In the genomic region with DNA sequence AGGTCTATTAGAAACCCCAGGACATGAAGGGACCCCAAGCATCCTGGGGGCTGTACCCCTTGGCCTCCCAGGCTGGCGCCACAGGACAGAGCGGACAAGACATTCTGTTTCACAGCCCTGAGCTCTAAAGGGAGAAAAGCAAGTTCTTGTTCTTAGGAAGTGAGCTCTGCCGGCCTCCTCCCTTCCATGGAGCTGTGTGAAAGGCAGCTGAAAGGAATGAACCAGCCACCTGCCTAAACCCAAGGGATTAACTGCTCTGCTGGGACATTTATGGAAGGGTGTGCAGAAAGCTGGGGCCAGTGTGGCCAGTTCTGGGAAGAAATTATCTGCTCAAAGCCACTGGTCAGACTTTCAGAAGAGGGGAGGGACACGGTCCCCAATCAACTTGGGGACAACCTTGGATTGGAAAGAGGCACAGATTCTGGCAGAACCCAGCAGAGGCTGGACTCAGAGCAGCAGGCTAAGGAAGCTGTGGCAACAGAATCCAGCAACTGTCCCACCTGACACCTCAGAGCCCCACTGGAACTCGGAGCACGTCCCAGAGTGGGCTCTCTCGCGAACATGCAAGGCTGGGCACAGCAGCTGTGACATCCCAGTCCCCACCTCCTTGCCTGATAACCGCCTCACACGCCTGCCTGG, we compare ENCODE assay signal across 8 cellular contexts. TPM values are rescaled to one million over a fixed set of nuclear protein-coding genes. Genes with fewer than 3 reads are reported as not detected.
DNase-seq lines count a peak whose midpoint lies in the region; ATAC-seq, FAIRE-seq and TF ChIP-seq lines count a peak whose summit lies in the region.

No MANE protein-coding gene starts in this region.

- WGBS in hepatocyte (ENCODE audit: low lambda C conversion rate, missing lambda C conversion rate): 27% methylated on average over 10 of the region's 10 CpGs
- 19% methylated on average over 10 of the region's 10 CpGs for WGBS in smooth muscle cell (ENCODE audit: low lambda C conversion rate)

- H3K36me3 ChIP-seq in hepatocyte (replicated peaks; ENCODE audit: insufficient read depth, low read depth) (no peaks in the 10 kb centered on the region), smooth muscle cell (ENCODE audit: low read depth) (no peaks in the 10 kb centered on the region)

- H3K27ac ChIP-seq in hepatocyte (peak overlapping the region; percentile 100), smooth muscle cell (ENCODE audit: low read depth) (peak overlapping the region; percentile 100)

- H3K27me3 ChIP-seq in hepatocyte: no peaks in the 10 kb centered on the region
- H3K27me3 ChIP-seq in smooth muscle cell (ENCODE audit: low read depth): no peaks in the 10 kb centered on the region

- H3K9me3 Mint-ChIP-seq in activated T-cell treated with anti-CD3 and anti-CD28 coated beads, Interleukin-2, amount 50 U/mL, for 72 hours: no peaks in the 10 kb centered on the region
- no peaks in the 10 kb centered on the region for H3K9me3 Mint-ChIP-seq in activated CD8-positive, alpha-beta T cell treated with anti-CD3 and anti-CD28 coated beads, Interleukin-2, amount 10 ng/mL, durations not matched to agents 7 days and 5 days (ENCODE audit: insufficient read depth)

- H3K4me3 Mint-ChIP-seq in activated T-cell treated with anti-CD3 and anti-CD28 coated beads, Interleukin-2, amount 50 U/mL, for 72 hours: peak overlapping the region; percentile 89 to 96
- H3K4me3 Mint-ChIP-seq in activated CD8-positive, alpha-beta T cell treated with anti-CD3 and anti-CD28 coated beads, Interleukin-2, amount 10 ng/mL, durations not matched to agents 7 days and 5 days: peak overlapping the region; percentile 99

- no peak for FAIRE-seq in D721Med (lab: Jason Lieb, UNC)

- H3K4me1 Mint-ChIP-seq in activated T-cell treated with anti-CD3 and anti-CD28 coated beads, Interleukin-2, amount 50 U/mL, for 72 hours (ENCODE audit: low read depth): peaks cover 57% of the 10 kb centered on the region
- H3K4me1 Mint-ChIP-seq in activated CD8-positive, alpha-beta T cell treated with anti-CD3 and anti-CD28 coated beads, Interleukin-2, amount 10 ng/mL, durations not matched to agents 7 days and 5 days (ENCODE audit: low read depth): peaks cover 38% of the 10 kb centered on the region

- peak overlapping the region; percentile 98 for H3K27ac Mint-ChIP-seq in activated T-cell treated with anti-CD3 and anti-CD28 coated beads, Interleukin-2, amount 50 U/mL, for 72 hours
- peak overlapping the region; percentile 93 for H3K27ac Mint-ChIP-seq in activated CD8-positive, alpha-beta T cell treated with anti-CD3 and anti-CD28 coated beads, Interleukin-2, amount 10 ng/mL, durations not matched to agents 7 days and 5 days

- peak overlapping the region; percentile 86 for H3K9ac ChIP-seq in smooth muscle cell (ENCODE audit: low read depth)

- DNase-seq in activated T-cell treated with anti-CD3 and anti-CD28 coated beads, Interleukin-2, amount 50 U/mL, for 72 hours: no peak
- DNase-seq in activated T-cell treated with anti-CD3 and anti-CD28 coated beads for 4 hours (no peak), hepatocyte (ENCODE audit: low spot score) (no peak), smooth muscle cell (lab: John Stamatoyannopoulos, UW; ENCODE audit: unreplicated experiment) (no peak), D721Med (ENCODE audit: insufficient read length, low spot score) (no peak), DMS79 treated with DMSO at 0.1 percent for 48 hours (lab: John Stamatoyannopoulos, UW) (no peak), NCI-H524 treated with DMSO at 0.1 percent for 48 hours (lab: John Stamatoyannopoulos, UW) (no peak)
- no peak for DNase-seq in activated CD8-positive, alpha-beta T cell treated with anti-CD3 and anti-CD28 coated beads, Interleukin-2, amount 10 ng/mL, durations not matched to agents 7 days and 5 days

- peaks cover 62% of the 10 kb centered on the region for H3K79me2 ChIP-seq in hepatocyte
- peaks cover 44% of the 10 kb centered on the region for H3K79me2 ChIP-seq in smooth muscle cell (ENCODE audit: low read depth)

- peaks cover 33% of the 10 kb centered on the region for H3K4me1 ChIP-seq in hepatocyte (ENCODE audit: insufficient read depth)
- peaks cover 28% of the 10 kb centered on the region for H3K4me1 ChIP-seq in smooth muscle cell (ENCODE audit: low read depth)

- H2AFZ ChIP-seq in hepatocyte (no peak overlapping the region), smooth muscle cell (ENCODE audit: low read depth) (no peak overlapping the region)

- no peaks in the 10 kb centered on the region for H3K9me2 ChIP-seq in hepatocyte (replicated peaks; ENCODE audit: insufficient read depth)

- H3K4me2 ChIP-seq in hepatocyte: peak overlapping the region; percentile 88
- H3K4me2 ChIP-seq in smooth muscle cell: peak overlapping the region; percentile 92

- no peak for TF ChIP-seq CTCF in hepatocyte (IDR thresholded peaks at IDR 0.05; ENCODE audit: poor library complexity)
- no peak for TF ChIP-seq CTCF in smooth muscle cell (IDR thresholded peaks at IDR 0.05; ENCODE audit: borderline replicate concordance, insufficient read depth, poor library complexity, severe bottlenecking)
- TF ChIP-seq CTCF in D721Med (IDR thresholded peaks at IDR 0.05; ENCODE audit: insufficient read depth, missing control alignments): no peak

- no peaks in the 10 kb centered on the region for H3K9me3 ChIP-seq in hepatocyte (ENCODE audit: low read depth)
- no peaks in the 10 kb centered on the region for H3K9me3 ChIP-seq in smooth muscle cell (replicated peaks; ENCODE audit: low read depth)

- peaks cover 8 to 15% of the 10 kb centered on the region in 2 donors for H3K36me3 Mint-ChIP-seq in activated T-cell treated with anti-CD3 and anti-CD28 coated beads, Interleukin-2, amount 50 U/mL, for 72 hours (ENCODE audit: insufficient read depth in 2 of 2)
- H3K36me3 Mint-ChIP-seq in activated CD8-positive, alpha-beta T cell treated with anti-CD3 and anti-CD28 coated beads, Interleukin-2, amount 10 ng/mL, durations not matched to agents 7 days and 5 days (ENCODE audit: low read depth): peaks cover 42% of the 10 kb centered on the region

- H3K4me3 ChIP-seq in hepatocyte (peak overlapping the region; percentile 6), smooth muscle cell (peak overlapping the region; percentile 67)

- H4K20me1 ChIP-seq in hepatocyte (ENCODE audit: insufficient read depth, poor library complexity, severe bottlenecking) (peaks cover 29% of the 10 kb centered on the region), smooth muscle cell (ENCODE audit: low read depth) (peaks cover 64% of the 10 kb centered on the region)

- ATAC-seq in activated T-cell treated with anti-CD3 and anti-CD28 coated beads, Interleukin-2, amount 50 U/mL, for 72 hours (replicated peaks in 1 of 2): peak in 1 of 2 donors; percentile 2
- ATAC-seq in activated CD8-positive, alpha-beta T cell treated with anti-CD3 and anti-CD28 coated beads, Interleukin-2, amount 10 ng/mL, durations not matched to agents 7 days and 5 days: no peak

- CTCF ChIA-PET in activated CD8-positive, alpha-beta T cell treated with anti-CD3 and anti-CD28 coated beads, Interleukin-2, amount 10 ng/mL, durations not matched to agents 7 days and 5 days (lab: Charles Lee): interaction anchor here (1.1 to 4.7 kb wide), 8 partner anchors 8 to 67 kb away, joined by 3 to 37 read pairs (median 4); partner anchors contain the start of genes NOL9, TAS1R1 and ZBTB48

- POLR2A ChIA-PET in activated CD8-positive, alpha-beta T cell treated with anti-CD3 and anti-CD28 coated beads, Interleukin-2, amount 10 ng/mL, durations not matched to agents 7 days and 5 days (lab: Charles Lee): interaction anchor here (0.5 to 4.5 kb wide), 8 partner anchors 13 to 573 kb away, joined by 3 to 15 read pairs (median 3); partner anchors contain the start of genes NOL9, TAS1R1 and ZBTB48

- H3F3A ChIP-seq in smooth muscle cell (ENCODE audit: low read depth): peaks cover 22% of the 10 kb centered on the region

- no peaks in the 10 kb centered on the region for H3K27me3 Mint-ChIP-seq in activated T-cell treated with anti-CD3 and anti-CD28 coated beads, Interleukin-2, amount 50 U/mL, for 72 hours (ENCODE audit: low read depth)
- H3K27me3 Mint-ChIP-seq in activated CD8-positive, alpha-beta T cell treated with anti-CD3 and anti-CD28 coated beads, Interleukin-2, amount 10 ng/mL, durations not matched to agents 7 days and 5 days (ENCODE audit: low read depth): no peaks in the 10 kb centered on the region

RNA-seq across cellular contexts. Expression of gene KLHL21, which starts 2.1 kb away (rescaled TPM):
- total RNA-seq in activated T-cell treated with anti-CD3 and anti-CD28 coated beads, Interleukin-2, amount 50 U/mL, for 72 hours: 10 to 100 TPM; 24.2 to 26.1 TPM
- 10 to 100 TPM; 22.8 to 23.0 TPM for total RNA-seq in activated CD8-positive, alpha-beta T cell treated with anti-CD3 and anti-CD28 coated beads, Interleukin-2, amount 10 ng/mL, durations not matched to agents 7 days and 5 days
- total RNA-seq in hepatocyte (17.7 and 20.6 TPM in 2 replicates), smooth muscle cell (12.0 and 13.2 TPM in 2 replicates)
- polyA plus RNA-seq in hepatocyte (16.7 and 20.0 TPM in 2 replicates), smooth muscle cell (12.6 and 16.2 TPM in 2 replicates)

RNA-seq across cellular contexts. Expression of gene PHF13, which starts 13.0 kb away (rescaled TPM):
- total RNA-seq in activated T-cell treated with anti-CD3 and anti-CD28 coated beads, Interleukin-2, amount 50 U/mL, for 72 hours: 10 to 100 TPM; 16.5 to 19.3 TPM
- total RNA-seq in activated CD8-positive, alpha-beta T cell treated with anti-CD3 and anti-CD28 coated beads, Interleukin-2, amount 10 ng/mL, durations not matched to agents 7 days and 5 days: 10 to 100 TPM; 11.8 to 12.6 TPM
- total RNA-seq in hepatocyte (10.0 and 11.4 TPM in 2 replicates), smooth muscle cell (10.2 and 10.4 TPM in 2 replicates)
- polyA plus RNA-seq in hepatocyte (9.6 and 12.5 TPM in 2 replicates), smooth muscle cell (12.3 and 14.0 TPM in 2 replicates)

RNA-seq across cellular contexts. Expression of gene ZBTB48, which starts 20.7 kb away (rescaled TPM):
- 10 to 100 TPM; 39.2 to 50.6 TPM for total RNA-seq in activated T-cell treated with anti-CD3 and anti-CD28 coated beads, Interleukin-2, amount 50 U/mL, for 72 hours
- 10 to 100 TPM; 36.5 to 41.7 TPM for total RNA-seq in activated CD8-positive, alpha-beta T cell treated with anti-CD3 and anti-CD28 coated beads, Interleukin-2, amount 10 ng/mL, durations not matched to agents 7 days and 5 days
- total RNA-seq in hepatocyte: 22.9 and 24.3 TPM in 2 replicates
- 24.8 and 25.3 TPM in 2 replicates for polyA plus RNA-seq in hepatocyte
- 9.7 and 26.4 TPM in 2 replicates for total RNA-seq in smooth muscle cell
- polyA plus RNA-seq in smooth muscle cell: 16.3 and 20.5 TPM in 2 replicates

RNA-seq across cellular contexts. Expression of gene THAP3, which starts 24.1 kb away (rescaled TPM):
- 10 to 100 TPM; 27.0 to 30.5 TPM for total RNA-seq in activated T-cell treated with anti-CD3 and anti-CD28 coated beads, Interleukin-2, amount 50 U/mL, for 72 hours
- 10 to 100 TPM; 19.1 to 20.8 TPM for total RNA-seq in activated CD8-positive, alpha-beta T cell treated with anti-CD3 and anti-CD28 coated beads, Interleukin-2, amount 10 ng/mL, durations not matched to agents 7 days and 5 days
- total RNA-seq in hepatocyte: 13.0 and 13.2 TPM in 2 replicates
- 18.9 and 26.5 TPM in 2 replicates for polyA plus RNA-seq in hepatocyte
- 10.5 and 14.2 TPM in 2 replicates for total RNA-seq in smooth muscle cell
- polyA plus RNA-seq in smooth muscle cell: 29.3 and 34.8 TPM in 2 replicates

RNA-seq across cellular contexts. Expression of gene TAS1R1, which starts 45.4 kb away (rescaled TPM):
- not detected for total RNA-seq in activated T-cell treated with anti-CD3 and anti-CD28 coated beads, Interleukin-2, amount 50 U/mL, for 72 hours
- total RNA-seq in activated CD8-positive, alpha-beta T cell treated with anti-CD3 and anti-CD28 coated beads, Interleukin-2, amount 10 ng/mL, durations not matched to agents 7 days and 5 days: not detected
- total RNA-seq in hepatocyte: not detected in 2 replicates
- not detected in 2 replicates for polyA plus RNA-seq in hepatocyte
- total RNA-seq in smooth muscle cell: not detected in 2 replicates
- 0.27 TPM in 1 of 2 replicates, not detected in the other for polyA plus RNA-seq in smooth muscle cell
